ENCODE assay signal across 14 cellular contexts in genomic region chr18:39184176-39184575, GRCh38.
DNase-seq lines count a peak whose midpoint lies in the region; ATAC-seq and TF ChIP-seq lines count a peak whose summit lies in the region.
"Had no signal": no experiment of that assay in that cellular context is flagged by ENCODE, and none has a peak within 500 bp of the region (broad histone marks: within the 10 kb centered on the region; RNA-seq: fewer than 3 reads in every experiment).

No MANE protein-coding gene starts in this region.

- DNase-seq in D341Med (ENCODE audit: low spot score) = peak; percentile 51
- peak; percentile 56 for DNase-seq in G401 (ENCODE audit: low spot score)
- DNase-seq in NCI-H82 treated with DMSO at 0.1 percent for 48 hours (lab: John Stamatoyannopoulos, UW; ENCODE audit: unreplicated experiment) = peak; percentile 44
- peak; percentile 42 for DNase-seq in cerebellar cortex (ENCODE audit: low spot score)
- DNase-seq in stimulated activated naive CD8-positive, alpha-beta T cell treated with anti-CD3 and anti-CD28 coated beads, Interleukin-15, amount 100 ng/mL, for 72 hours = no peak
- DNase-seq in adrenal gland = no peak
- DNase-seq in NCI-H1417 treated with DMSO at 0.1 percent for 48 hours (lab: John Stamatoyannopoulos, UW) = no peak
- DNase-seq: BE2C; CD4-positive, alpha-beta memory T cell; DMS53; GM23248 had no signal

- TF ChIP-seq POLR2A in adrenal gland (IDR thresholded peaks at IDR 0.05) = no peak

- no peak overlapping the region for H3K27ac ChIP-seq in adrenal gland
- H3K27ac ChIP-seq: C4-2B, GM23248, HL-60 had no signal

- no peak overlapping the region for H3K4me3 Mint-ChIP-seq in stimulated activated naive CD8-positive, alpha-beta T cell treated with anti-CD3 and anti-CD28 coated beads, Interleukin-15, amount 100 ng/mL, for 72 hours
- H3K4me3 Mint-ChIP-seq: CD4-positive, alpha-beta memory T cell had no signal

- no peak for TF ChIP-seq CTCF in adrenal gland (IDR thresholded peaks at IDR 0.05)

- H3K36me3 ChIP-seq in adrenal gland (replicated peaks in 1 of 2) = no peaks in the 10 kb centered on the region
- H3K36me3 ChIP-seq: BE2C had no signal

- in situ Hi-C loops in G401 (cut with HindIII; ENCODE audit: low sequenced_read_pairs) = no loop called here

- H3K4me1 Mint-ChIP-seq in stimulated activated naive CD8-positive, alpha-beta T cell treated with anti-CD3 and anti-CD28 coated beads, Interleukin-15, amount 100 ng/mL, for 72 hours = no peaks in the 10 kb centered on the region
- H3K4me1 Mint-ChIP-seq: CD4-positive, alpha-beta memory T cell had no signal

- WGBS in adrenal gland, 4 donors = 83 to 90% (median 85%) methylated on average over 5 of the region's 5 CpGs

- H3K27ac Mint-ChIP-seq in stimulated activated naive CD8-positive, alpha-beta T cell treated with anti-CD3 and anti-CD28 coated beads, Interleukin-15, amount 100 ng/mL, for 72 hours = no peak overlapping the region
- H3K27ac Mint-ChIP-seq: CD4-positive, alpha-beta memory T cell had no signal

- H3K4me3 ChIP-seq in adrenal gland = no peak overlapping the region
- H3K4me3 ChIP-seq: GM23248 had no signal

- H3K9me3 Mint-ChIP-seq in stimulated activated naive CD8-positive, alpha-beta T cell treated with anti-CD3 and anti-CD28 coated beads, Interleukin-15, amount 100 ng/mL, for 72 hours = peaks cover 0 to 7% of the 10 kb centered on the region in 2 donors

- no peaks in the 10 kb centered on the region for H3K4me1 ChIP-seq in adrenal gland (replicated peaks in 1 of 2)
- H3K4me1 ChIP-seq: BE2C had no signal

- no peak for ATAC-seq in stimulated activated naive CD8-positive, alpha-beta T cell treated with anti-CD3 and anti-CD28 coated beads, Interleukin-15, amount 100 ng/mL, for 72 hours
- ATAC-seq: HCT116 had no signal

- intact Hi-C loops in adrenal gland (cut with DNase I) = no loop called here

- H3K9me3 ChIP-seq in adrenal gland (replicated peaks in 1 of 3) = no peaks in the 10 kb centered on the region
- H3K9me3 ChIP-seq: BE2C had no signal

- no peaks in the 10 kb centered on the region for H3K27me3 Mint-ChIP-seq in stimulated activated naive CD8-positive, alpha-beta T cell treated with anti-CD3 and anti-CD28 coated beads, Interleukin-15, amount 100 ng/mL, for 72 hours
- H3K27me3 Mint-ChIP-seq: CD4-positive, alpha-beta memory T cell had no signal

- H3K27me3 ChIP-seq in adrenal gland = no peaks in the 10 kb centered on the region
- H3K27me3 ChIP-seq: BE2C had no signal

Comparison
In these comparisons a context has a peak if more than half of its experiments do, and no peak if none do; other contexts are left out.
1. DNase-seq: peak in D341Med (single experiment), G401 (single experiment), NCI-H82 treated with DMSO at 0.1 percent for 48 hours (single experiment) and cerebellar cortex (single experiment); none in stimulated activated naive CD8-positive, alpha-beta T cell treated with anti-CD3 and anti-CD28 coated beads, Interleukin-15, amount 100 ng/mL, for 72 hours (0 of 2), adrenal gland (0 of 7) and NCI-H1417 treated with DMSO at 0.1 percent for 48 hours (single experiment).